34 cellular contexts compared by ENCODE assay signal in genomic region chr10:119473715-119474230, GRCh38.
"Had no signal": no experiment of that assay in that cellular context is flagged by ENCODE, and none has a peak within 500 bp of the region (broad histone marks: within the 10 kb centered on the region; RNA-seq: fewer than 3 reads in every experiment).

No MANE protein-coding gene starts in this region.

- FAIRE-seq: astrocyte, TTC549 had no signal

- H3K4me1 ChIP-seq: adrenal gland, body of pancreas, breast epithelium had no signal

- ATAC-seq: activated CD8-positive, alpha-beta T cell treated with anti-CD3 and anti-CD28 coated beads for 36 hours; activated naive CD4-positive, alpha-beta T cell treated with anti-CD3 and anti-CD28 coated beads, Interleukin-2, amount 50 U/mL, for 72 hours; activated T-cell treated with anti-CD3 and anti-CD28 coated beads, Interleukin-2, amount 50 U/mL, for 4 hours; activated T-cell treated with anti-CD3 and anti-CD28 coated beads, Interleukin-2, amount 50 U/mL, for 72 hours; body of pancreas; T-cell; T-helper 17 cell had no signal

- H3K9me3 Mint-ChIP-seq: activated CD4-positive, alpha-beta T cell treated with anti-CD3 and anti-CD28 coated beads, Interleukin-2, amount 10 ng/mL, durations not matched to agents 24 days and 14 days; activated CD8-positive, alpha-beta T cell treated with anti-CD3 and anti-CD28 coated beads for 36 hours; activated T-cell treated with anti-CD3 and anti-CD28 coated beads, Interleukin-2, amount 50 U/mL, for 4 hours; activated T-helper 2 cell treated with anti-CD3 and anti-CD28 coated beads, Interferon-gamma antibody, Interleukin-2, Interleukin-4, amounts not matched to agents 10 μg/mL and 5 μg/mL and 100 μg/mL, durations not matched to agents 14 hours and 24 hours and 36 hours had no signal

- H3K4me3 ChIP-seq: adrenal gland, body of pancreas, breast epithelium had no signal

- H3K36me3 ChIP-seq: adrenal gland, brain microvascular endothelial cell, breast epithelium had no signal

- H3K27me3 Mint-ChIP-seq: activated B cell treated with CpG ODN at 0.5 μM for 24 hours; activated CD4-positive, alpha-beta memory T cell treated with anti-CD3 and anti-CD28 coated beads for 36 hours; activated CD8-positive, alpha-beta T cell treated with anti-CD3 and anti-CD28 coated beads for 36 hours; activated naive CD8-positive, alpha-beta T cell treated with anti-CD3 and anti-CD28 coated beads for 36 hours; T-cell; T-helper 17 cell had no signal

- DNase-seq: activated B cell treated with CpG ODN at 0.5 μM for 24 hours; activated CD4-positive, alpha-beta memory T cell treated with anti-CD3 and anti-CD28 coated beads for 36 hours; activated CD4-positive, alpha-beta T cell treated with anti-CD3 and anti-CD28 coated beads for 4 hours; activated CD4-positive, alpha-beta T cell treated with anti-CD3 and anti-CD28 coated beads, Interleukin-2, amount 10 ng/mL, durations not matched to agents 24 days and 14 days; activated CD4-positive, alpha-beta T cell treated with anti-CD3 and anti-CD28 coated beads, Interleukin-2, amount 50 U/mL, for 1 hour; activated CD4-positive, alpha-beta T cell treated with anti-CD3 and anti-CD28 coated beads, Interleukin-2, amount 50 U/mL, for 4 hours; activated CD4-positive, CD25-positive, alpha-beta regulatory T cell treated with anti-CD3 and anti-CD28 coated beads, Interleukin-2, amount 50 U/mL, for 72 hours; activated CD8-positive, alpha-beta memory T cell treated with anti-CD3 and anti-CD28 coated beads, Interleukin-2, amount 50 U/mL, for 4 hours; activated CD8-positive, alpha-beta T cell treated with anti-CD3 and anti-CD28 coated beads for 36 hours; activated effector memory CD4-positive, alpha-beta T cell treated with Interleukin-2 at 50 U/mL for 16 hours; activated gamma-delta T cell; activated naive CD4-positive, alpha-beta T cell; activated naive CD4-positive, alpha-beta T cell treated with anti-CD3 and anti-CD28 coated beads for 36 hours; activated naive CD4-positive, alpha-beta T cell treated with anti-CD3 and anti-CD28 coated beads, Interleukin-2, amount 50 U/mL, for 16 hours; activated naive CD8-positive, alpha-beta T cell treated with anti-CD3 and anti-CD28 coated beads for 36 hours; activated T-cell treated with anti-CD3 and anti-CD28 coated beads for 4 hours; activated T-cell treated with anti-CD3 and anti-CD28 coated beads, Interleukin-2, amount 50 U/mL, for 1 hour; activated T-cell treated with anti-CD3 and anti-CD28 coated beads, Interleukin-2, amount 50 U/mL, for 4 hours; activated T-cell treated with anti-CD3 and anti-CD28 coated beads, Interleukin-2, amount 50 U/mL, for 72 hours; adrenal gland; amniotic stem cell; aorta; body of pancreas; brain microvascular endothelial cell; central memory CD4-positive, alpha-beta T cell; T-cell; T-helper 17 cell; T1000 had no signal

- H3K27ac ChIP-seq: adrenal gland, body of pancreas, brain microvascular endothelial cell, breast epithelium, VCaP had no signal

- H3K27ac Mint-ChIP-seq: activated B cell treated with CpG ODN at 0.5 μM for 24 hours; activated CD4-positive, alpha-beta memory T cell treated with anti-CD3 and anti-CD28 coated beads for 36 hours; activated CD4-positive, alpha-beta T cell treated with anti-CD3 and anti-CD28 coated beads, Interleukin-2, amount 10 ng/mL, durations not matched to agents 24 days and 14 days; activated CD8-positive, alpha-beta T cell treated with anti-CD3 and anti-CD28 coated beads for 36 hours; activated naive CD4-positive, alpha-beta T cell treated with anti-CD3 and anti-CD28 coated beads for 36 hours; activated naive CD8-positive, alpha-beta T cell treated with anti-CD3 and anti-CD28 coated beads for 36 hours; activated T-cell treated with anti-CD3 and anti-CD28 coated beads, Interleukin-2, amount 50 U/mL, for 72 hours; activated T-helper 2 cell treated with anti-CD3 and anti-CD28 coated beads, Interferon-gamma antibody, Interleukin-2, Interleukin-4, amounts not matched to agents 10 μg/mL and 5 μg/mL and 100 μg/mL, durations not matched to agents 14 hours and 24 hours and 36 hours; T-cell; T-helper 17 cell had no signal

- H3K36me3 Mint-ChIP-seq: activated CD4-positive, alpha-beta memory T cell treated with anti-CD3 and anti-CD28 coated beads for 36 hours; activated naive CD4-positive, alpha-beta T cell treated with anti-CD3 and anti-CD28 coated beads, Interleukin-2, amount 50 U/mL, for 72 hours; activated naive CD8-positive, alpha-beta T cell treated with anti-CD3 and anti-CD28 coated beads for 36 hours; T-cell had no signal

- H3K9me3 ChIP-seq: adrenal gland, body of pancreas had no signal

- H3K4me3 Mint-ChIP-seq: activated B cell treated with CpG ODN at 0.5 μM for 24 hours; activated CD4-positive, alpha-beta memory T cell treated with anti-CD3 and anti-CD28 coated beads for 36 hours; activated CD4-positive, alpha-beta T cell treated with anti-CD3 and anti-CD28 coated beads, Interleukin-2, amount 10 ng/mL, durations not matched to agents 24 days and 14 days; activated CD8-positive, alpha-beta T cell treated with anti-CD3 and anti-CD28 coated beads for 36 hours; activated naive CD4-positive, alpha-beta T cell treated with anti-CD3 and anti-CD28 coated beads for 36 hours; activated naive CD8-positive, alpha-beta T cell treated with anti-CD3 and anti-CD28 coated beads for 36 hours; activated T-cell treated with anti-CD3 and anti-CD28 coated beads, Interleukin-2, amount 50 U/mL, for 4 hours; activated T-cell treated with anti-CD3 and anti-CD28 coated beads, Interleukin-2, amount 50 U/mL, for 72 hours; T-cell; T-helper 17 cell had no signal

- H3K27me3 ChIP-seq: body of pancreas, breast epithelium had no signal
